In the genomic region with DNA sequence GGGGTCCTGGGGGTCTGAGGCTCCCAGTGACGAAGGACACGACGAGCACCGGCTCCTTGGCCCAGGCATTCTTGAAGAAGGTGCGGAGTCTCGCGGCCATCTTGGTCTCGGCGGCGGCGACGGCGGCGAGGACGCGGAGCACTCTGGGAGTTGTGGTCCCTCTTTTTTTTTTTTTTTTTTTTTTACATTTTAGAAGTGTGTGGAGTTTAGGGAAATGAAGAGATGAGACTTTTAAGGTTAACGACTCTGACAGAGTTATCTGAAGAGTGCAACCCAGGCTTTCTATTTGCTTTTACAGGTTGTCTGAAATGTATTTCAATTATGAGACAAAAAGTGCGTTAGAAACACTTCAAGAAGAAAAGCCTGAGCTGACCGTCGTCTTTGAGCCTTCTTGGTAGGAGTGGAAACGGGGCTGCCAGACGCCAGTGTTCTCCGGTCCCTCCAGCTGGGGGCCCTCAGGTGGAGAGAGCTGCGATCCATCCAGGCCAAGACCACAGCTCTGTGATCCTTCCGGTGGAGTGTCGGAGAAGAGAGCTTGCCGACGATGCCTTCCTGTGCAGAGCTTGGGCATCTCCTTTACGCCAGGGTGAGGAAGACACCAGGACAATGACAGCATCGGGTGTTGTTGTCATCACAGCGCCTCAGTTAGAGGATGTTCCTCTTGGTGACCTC, we compare ENCODE assay signal across 8 cellular contexts. TPM values are rescaled to one million over a fixed set of nuclear protein-coding genes. Genes with fewer than 3 reads are reported as not detected.
DNase-seq lines count a peak whose midpoint lies in the region; ATAC-seq and TF ChIP-seq lines count a peak whose summit lies in the region.

No MANE protein-coding gene starts in this region.

- peaks cover 1 to 9% of the 10 kb centered on the region in 2 donors for H3K4me1 Mint-ChIP-seq in immature natural killer cell

- H3K9ac ChIP-seq in NT2/D1 (ENCODE audit: insufficient read length, low read depth): peak overlapping the region; percentile 68

- TF ChIP-seq CTCF in cardiac fibroblast (IDR thresholded peaks at IDR 0.05; ENCODE audit: low read depth, low read length): no peak

- peak overlapping the region in 4 of 5 donors; percentile 68 to 75 (median 70) for H3K4me3 Mint-ChIP-seq in immature natural killer cell

- no peaks in the 10 kb centered on the region for H3K9me3 ChIP-seq in NT2/D1 (ENCODE audit: insufficient read depth, low read length)

- H3K27me3 Mint-ChIP-seq in immature natural killer cell (ENCODE audit: low read depth in 3 of 3): peaks cover 2 to 9% (median 2%) of the 10 kb centered on the region in 3 donors

- DNase-seq in NCI-H82 (lab: John Stamatoyannopoulos, UW) (peak; percentile 64), NCI-H82 treated with DMSO at 0.1 percent for 48 hours (lab: John Stamatoyannopoulos, UW; ENCODE audit: unreplicated experiment) (no peak), NT2/D1 (ENCODE audit: low read depth, low spot score) (peak; percentile 66), cardiac fibroblast (ENCODE audit: low read depth in 2 of 2) (peak; percentile 68 to 76), immature natural killer cell (peak in 2 of 3 donors; percentile 6 to 30), skeletal muscle cell (ENCODE audit: low read depth) (peak; percentile 18)
- DNase-seq in central memory CD4-positive, alpha-beta T cell: no peak

- H3K36me3 ChIP-seq in NT2/D1 (ENCODE audit: insufficient read depth, insufficient read length, low read length): no peaks in the 10 kb centered on the region

- peaks cover 14 to 23% (median 16%) of the 10 kb centered on the region in 3 donors for H3K36me3 Mint-ChIP-seq in immature natural killer cell

- H3K4me3 ChIP-seq in NT2/D1 (ENCODE audit: insufficient read length, low read depth) (peak overlapping the region; percentile 48), cardiac fibroblast (replicated peaks in 1 of 2; ENCODE audit: low read depth in 2 of 2, low read length in 2 of 2) (peak overlapping the region; percentile 36 to 45), skeletal muscle cell (ENCODE audit: low read depth, low read length) (peak overlapping the region; percentile 54)

- H3K9me3 Mint-ChIP-seq in immature natural killer cell: no peaks in the 10 kb centered on the region

- peaks cover 2% of the 10 kb centered on the region for H3K4me1 ChIP-seq in NT2/D1 (ENCODE audit: insufficient read depth, insufficient read length)

- H3K27ac Mint-ChIP-seq in immature natural killer cell: peak overlapping the region in 2 of 6 donors; percentile 36 to 52

- ATAC-seq in GM21367 (IDR thresholded peaks at IDR 0.05; ENCODE audit: unreplicated experiment): no peak

- no peaks in the 10 kb centered on the region for H3K27me3 ChIP-seq in NT2/D1 (ENCODE audit: insufficient read depth, insufficient read length)

RNA-seq across cellular contexts. Expression of gene OR2B11, which starts 9.7 kb away (rescaled TPM):
- polyA plus RNA-seq in immature natural killer cell: not detected

RNA-seq across cellular contexts. Expression of gene NLRP3, which starts 32.3 kb away (rescaled TPM):
- 1 to 10 TPM in 2 of 3 donors, not detected in 1; 1.0 to 1.5 TPM for polyA plus RNA-seq in immature natural killer cell

Comparison
In these comparisons a context has a peak if more than half of its experiments do, and no peak if none do; other contexts are left out.
1. DNase-seq: peak in NCI-H82 (single experiment), NT2/D1 (single experiment), cardiac fibroblast (2 of 2), immature natural killer cell (2 of 3) and skeletal muscle cell (single experiment); none in NCI-H82 treated with DMSO at 0.1 percent for 48 hours (single experiment) and central memory CD4-positive, alpha-beta T cell (single experiment).
2. Peak in every context shown above with its lines, with median percentiles within 50 percentile points of each other: H3K4me3 ChIP-seq.